15 cellular contexts compared by ENCODE assay signal in the genomic region with DNA sequence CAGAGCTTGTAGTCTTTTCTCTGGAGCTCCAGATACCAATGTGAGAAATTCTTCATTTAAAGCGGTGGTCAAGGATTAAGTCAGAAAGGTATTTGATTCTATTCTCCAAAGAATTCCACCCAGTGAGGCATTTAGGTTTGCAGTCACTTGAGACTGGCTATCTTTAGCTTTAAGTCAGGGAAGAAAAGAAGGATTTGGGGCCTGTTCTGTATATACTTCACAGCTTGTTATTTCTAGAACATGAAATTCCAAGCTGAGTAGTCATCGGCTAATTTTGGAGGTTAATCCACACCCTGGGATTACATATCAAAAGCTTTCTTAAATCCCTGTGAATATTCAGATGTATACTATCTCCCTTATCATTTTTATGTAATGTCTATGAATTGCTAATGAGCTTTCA. TPM values are rescaled to one million over a fixed set of nuclear protein-coding genes. Genes with fewer than 3 reads are reported as not detected.
DNase-seq lines count a peak whose midpoint lies in the region; ATAC-seq, FAIRE-seq and TF ChIP-seq lines count a peak whose summit lies in the region.
"Had no signal": no experiment of that assay in that cellular context is flagged by ENCODE, and none has a peak within 500 bp of the region (broad histone marks: within the 10 kb centered on the region; RNA-seq: fewer than 3 reads in every experiment).

No MANE protein-coding gene starts in this region.

- H3K4me3 ChIP-seq in sigmoid colon (no peak overlapping the region), small intestine (ENCODE audit: low read depth in 1 of 2, low read length in 2 of 2) (no peak overlapping the region)
- H3K4me3 ChIP-seq: skin epidermis, tibial nerve had no signal

- H2BK120ac ChIP-seq in H9 (ENCODE audit: low read depth, low read length, poor library complexity, severe bottlenecking): no peak overlapping the region

- H3K23ac ChIP-seq in H9 (ENCODE audit: insufficient read length, low read depth, low read length): no peak overlapping the region

- H2AFZ ChIP-seq in H9 (ENCODE audit: low read length): no peak overlapping the region

- H3T11ph ChIP-seq in H9 (ENCODE audit: low read length): no peak overlapping the region

- H3K79me2 ChIP-seq in H9 (ENCODE audit: insufficient read depth, low read length): no peaks in the 10 kb centered on the region

- H4K8ac ChIP-seq in H9 (replicated peaks; ENCODE audit: insufficient read length, low read depth, low read length): no peak overlapping the region

- no peak for ATAC-seq in GM18511 (IDR thresholded peaks at IDR 0.05; ENCODE audit: unreplicated experiment)

- no peaks in the 10 kb centered on the region for H3K23me2 ChIP-seq in H9 (ENCODE audit: insufficient read length, low read depth, low read length, poor library complexity, severe bottlenecking)

- H4K20me1 ChIP-seq in H9 (ENCODE audit: control insufficient read depth, insufficient read depth, insufficient read length): no peaks in the 10 kb centered on the region

- no peak overlapping the region for H3K4me3 Mint-ChIP-seq in H9
- H3K4me3 Mint-ChIP-seq: immature natural killer cell had no signal

- no peak overlapping the region for H2BK20ac ChIP-seq in H9 (ENCODE audit: low read depth, low read length, poor library complexity, severe bottlenecking)

- TF ChIP-seq CTCF in H9 (conservative IDR thresholded peaks at IDR 0.05) (no peak), sigmoid colon (IDR thresholded peaks at IDR 0.05) (no peak)

- peaks cover 14 to 19% of the 10 kb centered on the region in 2 experiments for H3K4me1 Mint-ChIP-seq in H9

- H2BK12ac ChIP-seq in H9 (ENCODE audit: insufficient read length, low read depth, low read length): no peak overlapping the region

- TF ChIP-seq EP300 in sigmoid colon (IDR thresholded peaks at IDR 0.05): no peak

- H3K4me2 ChIP-seq in H9 (ENCODE audit: insufficient read depth, insufficient read length, low read length): no peak overlapping the region

- no peak overlapping the region for H3K18ac ChIP-seq in H9 (ENCODE audit: insufficient read length, low read depth, low read length)

- no peak overlapping the region for H3K14ac ChIP-seq in H9 (ENCODE audit: insufficient read depth, low read length)

- H2BK5ac ChIP-seq in H9 (ENCODE audit: insufficient read length, low read length): no peak overlapping the region

- H3K27ac Mint-ChIP-seq in H9: peak overlapping the region; percentile 4 to 93 (median 88); a peak in 6 of 7 replicates

- no peak for FAIRE-seq in small intestine (lab: Jason Lieb, UNC)

- H3K36me3 ChIP-seq in sigmoid colon (peaks cover 0 to 19% (median 1%) of the 10 kb centered on the region in 4 donors), small intestine (ENCODE audit: control insufficient read depth in 2 of 2, insufficient read depth in 2 of 2, low read length in 2 of 2) (no peaks in the 10 kb centered on the region)
- H3K36me3 ChIP-seq: tibial nerve had no signal

- WGBS in H9 (ENCODE audit: extremely low coverage, insufficient read length, low lambda C conversion rate): no CpG with 5 or more reads among the region's 2 CpGs
- 88 to 97% methylated on average over 2 of the region's 2 CpGs for WGBS in sigmoid colon, 2 donors
- 77 to 94% (median 92%) methylated on average over 2 of the region's 2 CpGs for WGBS in small intestine, 3 donors

- no peaks in the 10 kb centered on the region for H3K79me1 ChIP-seq in H9 (ENCODE audit: insufficient read depth, low read depth, low read length, poor library complexity, severe bottlenecking)

- H3K4ac ChIP-seq in H9 (ENCODE audit: low read depth, low read length): no peak overlapping the region

- intact Hi-C loops in sigmoid colon (cut with DNase I): no loop called here

- no peaks in the 10 kb centered on the region for H3K27me3 Mint-ChIP-seq in H9 (ENCODE audit: low read depth)

- no peak overlapping the region for H3K56ac ChIP-seq in H9 (ENCODE audit: insufficient read length, low read depth, low read length)

- H2BK15ac ChIP-seq in H9 (ENCODE audit: low read depth, low read length): no peak overlapping the region

- H4K5ac ChIP-seq in H9 (ENCODE audit: insufficient read length, low read depth, low read length): no peak overlapping the region

- no peaks in the 10 kb centered on the region; the same call in 1 of the 2 replicates for H3K4me1 ChIP-seq in H9 (ENCODE audit: insufficient read depth, low read length)
- peaks cover 0 to 12% (median 5%) of the 10 kb centered on the region in 4 donors for H3K4me1 ChIP-seq in sigmoid colon
- H3K4me1 ChIP-seq in small intestine (ENCODE audit: control insufficient read depth in 2 of 2, insufficient read depth in 1 of 2, low read depth in 1 of 2, low read length in 1 of 2): no peaks in the 10 kb centered on the region

- no peak overlapping the region for H3K9ac ChIP-seq in H9 (ENCODE audit: extremely low read depth, insufficient read length, low read length)

- no peaks in the 10 kb centered on the region for H3K9me3 ChIP-seq in H9 (ENCODE audit: control insufficient read depth, low read depth, low read length)
- H3K9me3 ChIP-seq in sigmoid colon: no peaks in the 10 kb centered on the region
- no peaks in the 10 kb centered on the region for H3K9me3 ChIP-seq in small intestine (ENCODE audit: control insufficient read depth, low read depth)
- H3K9me3 ChIP-seq: tibial nerve had no signal

- no peaks in the 10 kb centered on the region; a peak in 1 of 5 replicates for H3K9me3 Mint-ChIP-seq in H9
- H3K9me3 Mint-ChIP-seq: immature natural killer cell had no signal

- no peak overlapping the region for H2AK5ac ChIP-seq in H9 (ENCODE audit: insufficient read length, low read length)

- in situ Hi-C loops in SK-MEL-5 (cut with HindIII; ENCODE audit: low pct_unique_long_range_greater_than_20kb, low sequenced_read_pairs): no loop called here

- H3K27ac ChIP-seq in H9 (ENCODE audit: insufficient read length, low read depth, low read length) (peak overlapping the region; percentile 14), sigmoid colon (peak overlapping the region; percentile 0 to 57 (median 36)), small intestine (ENCODE audit: low read depth in 1 of 2, low read length in 1 of 2) (peak overlapping the region in 1 of 2 donors; percentile 32)

- H3K27me3 ChIP-seq in H9 (ENCODE audit: insufficient read depth, low read length) (no peaks in the 10 kb centered on the region), sigmoid colon (no peaks in the 10 kb centered on the region), small intestine (ENCODE audit: control insufficient read depth in 2 of 2, insufficient read depth in 2 of 2, low read length in 2 of 2) (no peaks in the 10 kb centered on the region)
- H3K27me3 ChIP-seq: tibial nerve had no signal

- DNase-seq in H9 (no peak), SK-MEL-5 (ENCODE audit: low read depth, low spot score) (peak; percentile 3), fibroblast of peridontal ligament (ENCODE audit: extremely low read depth) (peak; percentile 71), sigmoid colon (no peak), small intestine (no peak), KG1 (lab: John Stamatoyannopoulos, UW) (no peak)
- no peak for DNase-seq in stimulated activated CD4-positive, alpha-beta T cell treated with anti-CD3 and anti-CD28 coated beads, Interleukin-15, amount 100 ng/mL, for 24 hours
- DNase-seq: activated CD4-positive, alpha-beta T cell treated with anti-CD3 and anti-CD28 coated beads, Interleukin-2, amount 50 U/mL, for 4 hours; caudate nucleus; immature natural killer cell; MM.1S; NCI-H2171 had no signal

- no peak for TF ChIP-seq POLR2A in sigmoid colon (IDR thresholded peaks at IDR 0.05)

- H3K36me3 Mint-ChIP-seq in H9 (ENCODE audit: insufficient read depth in 1 of 3, low read depth in 3 of 3): no peaks in the 10 kb centered on the region

- no peak overlapping the region for H4K91ac ChIP-seq in H9 (ENCODE audit: insufficient read length, low read depth, low read length)

RNA-seq across cellular contexts. Expression of a gene that starts 39.4 kb away (rescaled TPM):
- total RNA-seq in H9 (2021): 0.17 and 0.20 TPM in 2 replicates
- 0.26 and 0.72 TPM in 2 replicates for total RNA-seq in SK-MEL-5 (2014; rRNA removed; shearing (Covaris generic))
- polyA plus RNA-seq in SK-MEL-5 (2015; cell fraction: cytosol; rRNA removed): 0.44 and 0.51 TPM in 2 replicates
- polyA plus RNA-seq in SK-MEL-5 (2015; cell fraction: nucleus; rRNA removed): 0.07 and 0.32 TPM in 2 replicates
- total RNA-seq in sigmoid colon: 10 to 100 TPM; 17.3 to 37.7 (median 22.1) TPM
- polyA plus RNA-seq in sigmoid colon: 10 to 100 TPM in 1 of 3 donors, 1 to 10 TPM in 2; 3.3 to 11.1 (median 5.4) TPM
- polyA plus RNA-seq in small intestine: 1 to 10 TPM; 1.5 to 2.9 (median 2.7) TPM

Comparison
In these comparisons a context has a peak if more than half of its experiments do, and no peak if none do; other contexts are left out.
1. DNase-seq: peak in SK-MEL-5 (single experiment) and fibroblast of peridontal ligament (single experiment); none in H9 (single experiment), sigmoid colon (single experiment), stimulated activated CD4-positive, alpha-beta T cell treated with anti-CD3 and anti-CD28 coated beads, Interleukin-15, amount 100 ng/mL, for 24 hours (single experiment), small intestine (single experiment) and KG1 (single experiment).
2. RNA of a gene that starts 39.4 kb away (total RNA-seq): 17.3 to 37.7 TPM in sigmoid colon; 0.26 to 0.72 TPM in SK-MEL-5 and 0.17 to 0.20 TPM in H9; every median in the first group is over 10 times any median in the second.